Comparison of ENCODE assay signal across 7 cellular contexts in the genomic region with DNA sequence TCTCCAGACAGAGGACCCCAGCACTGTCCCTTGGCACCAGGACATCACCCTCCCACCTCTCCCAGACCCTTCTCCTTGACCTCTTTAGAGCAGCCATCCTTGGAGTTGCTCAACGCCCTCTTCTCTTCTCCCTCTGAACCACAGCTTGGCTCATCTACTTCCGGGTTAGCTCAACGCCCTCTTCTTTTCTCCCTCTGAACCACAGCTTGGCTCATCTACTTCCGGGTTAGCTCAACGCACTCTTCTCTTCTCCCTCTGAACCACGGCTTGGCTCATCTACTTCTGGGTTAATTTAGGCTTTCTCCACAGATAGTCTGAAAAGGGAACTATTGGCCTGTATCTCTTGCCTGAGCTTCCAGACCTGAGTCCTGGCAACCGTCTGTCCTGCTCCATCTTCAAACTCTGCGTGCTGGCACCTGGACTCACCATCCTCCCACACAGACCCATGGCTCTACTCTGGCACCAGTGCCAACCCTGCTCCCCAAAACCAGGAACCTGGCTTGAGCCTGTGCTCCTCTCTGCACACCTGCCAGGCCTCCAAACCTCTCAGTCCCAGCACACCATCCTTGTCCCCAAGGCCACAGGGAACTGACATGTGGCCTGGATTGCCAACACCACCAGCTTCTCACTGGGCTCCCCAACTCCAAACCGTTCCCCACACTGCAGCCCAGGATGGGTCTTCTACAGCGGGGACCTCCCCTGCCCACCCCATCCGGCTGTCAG. TPM values are rescaled to one million over a fixed set of nuclear protein-coding genes. Genes with fewer than 3 reads are reported as not detected.
DNase-seq lines count a peak whose midpoint lies in the region; ATAC-seq and TF ChIP-seq lines count a peak whose summit lies in the region.
"Had no signal": no experiment of that assay in that cellular context is flagged by ENCODE, and none has a peak within 500 bp of the region (broad histone marks: within the 10 kb centered on the region; RNA-seq: fewer than 3 reads in every experiment).

No MANE protein-coding gene starts in this region.

- H3K36me3 Mint-ChIP-seq in activated T-cell treated with anti-CD3 and anti-CD28 coated beads, Interleukin-2, amount 50 U/mL, for 24 hours (ENCODE audit: low read depth), result peaks cover 90% of the 10 kb centered on the region

- H3K4me1 Mint-ChIP-seq in activated T-cell treated with anti-CD3 and anti-CD28 coated beads, Interleukin-2, amount 50 U/mL, for 24 hours (ENCODE audit: low read depth), result peaks cover 24% of the 10 kb centered on the region

- no peak overlapping the region for H3K4me3 Mint-ChIP-seq in activated T-cell treated with anti-CD3 and anti-CD28 coated beads, Interleukin-2, amount 50 U/mL, for 24 hours
- H3K4me3 Mint-ChIP-seq: B cell had no signal

- H3K36me3 ChIP-seq in thyroid gland, result peaks cover 9 to 11% of the 10 kb centered on the region in 2 donors
- peaks cover 61% of the 10 kb centered on the region for H3K36me3 ChIP-seq in SJCRH30

- peak overlapping the region; percentile 75 for H3K27ac Mint-ChIP-seq in activated T-cell treated with anti-CD3 and anti-CD28 coated beads, Interleukin-2, amount 50 U/mL, for 24 hours
- H3K27ac Mint-ChIP-seq: B cell had no signal

- H3K27ac ChIP-seq in thyroid gland (peak overlapping the region; percentile 2 to 69 (median 39)), SJCRH30 (no peak overlapping the region)

- no peaks in the 10 kb centered on the region for H3K9me3 Mint-ChIP-seq in activated T-cell treated with anti-CD3 and anti-CD28 coated beads, Interleukin-2, amount 50 U/mL, for 24 hours

- no peak for TF ChIP-seq CTCF in thyroid gland (IDR thresholded peaks at IDR 0.05)

- H3K27me3 ChIP-seq in thyroid gland (no peaks in the 10 kb centered on the region), SJCRH30 (no peaks in the 10 kb centered on the region)

- intact Hi-C loops in thyroid gland (cut with DNase I), result no loop called here

- no peaks in the 10 kb centered on the region for H3K27me3 Mint-ChIP-seq in activated T-cell treated with anti-CD3 and anti-CD28 coated beads, Interleukin-2, amount 50 U/mL, for 24 hours
- H3K27me3 Mint-ChIP-seq: B cell had no signal

- ATAC-seq in esophagus mucosa, result peak; percentile 40

- no peak for TF ChIP-seq POLR2A in thyroid gland (IDR thresholded peaks at IDR 0.05)

- no peak for DNase-seq in activated T-cell treated with anti-CD3 and anti-CD28 coated beads, Interleukin-2, amount 50 U/mL, for 24 hours
- DNase-seq in activated T-cell treated with anti-CD3 and anti-CD28 coated beads, Interleukin-2, amount 50 U/mL, for 48 hours, result no peak
- DNase-seq in thyroid gland, result no peak
- DNase-seq in SJCRH30, result no peak
- DNase-seq in NCI-H345 (lab: John Stamatoyannopoulos, UW), result no peak

- 75 to 84% methylated on average over 11 of the region's 11 CpGs for WGBS in thyroid gland, 2 donors

- H3K9me3 ChIP-seq in thyroid gland (no peaks in the 10 kb centered on the region), SJCRH30 (replicated peaks) (no peaks in the 10 kb centered on the region)

- H3K4me1 ChIP-seq in thyroid gland, result peaks cover 29 to 43% of the 10 kb centered on the region in 2 donors
- H3K4me1 ChIP-seq in SJCRH30, result peaks cover 21% of the 10 kb centered on the region

- H3K4me3 ChIP-seq in thyroid gland (replicated peaks in 1 of 3) (no peak overlapping the region), SJCRH30 (no peak overlapping the region)

RNA-seq across cellular contexts. Expression of gene FAAP100, which starts 25.3 kb away (rescaled TPM):
- total RNA-seq in esophagus mucosa (16.3 TPM), thyroid gland (10 to 100 TPM; 24.1 to 35.2 (median 31.0) TPM)
- total RNA-seq in SJCRH30 (2014; rRNA removed; shearing (Covaris generic)), result 52.3 and 60.7 TPM in 2 replicates

RNA-seq across cellular contexts. Expression of gene FSCN2, which starts 49.3 kb away (rescaled TPM):
- 0.76 TPM for total RNA-seq in esophagus mucosa
- 10 to 100 TPM in 3 of 4 donors, 1 to 10 TPM in 1; 9.7 to 20.7 (median 17.0) TPM for total RNA-seq in thyroid gland
- 0.43 and 0.61 TPM in 2 replicates for total RNA-seq in SJCRH30 (2014; rRNA removed; shearing (Covaris generic))

RNA-seq across cellular contexts. Expression of gene NPLOC4, which starts 59.5 kb away (rescaled TPM):
- 92.8 TPM for total RNA-seq in esophagus mucosa
- total RNA-seq in thyroid gland, result 10 to 100 TPM; 45.8 to 98.5 (median 58.1) TPM
- total RNA-seq in SJCRH30 (2014; rRNA removed; shearing (Covaris generic)), result 118 and 131 TPM in 2 replicates

RNA-seq across cellular contexts. Expression of gene TSPAN10, which starts 59.6 kb away (rescaled TPM):
- total RNA-seq in esophagus mucosa (2.2 TPM), thyroid gland (1 to 10 TPM in 1 of 4 donors, under 1 TPM in 2, not detected in 1; 0.29 to 2.6 (median 0.40) TPM)
- 0.25 and 0.49 TPM in 2 replicates for total RNA-seq in SJCRH30 (2014; rRNA removed; shearing (Covaris generic))
